In the genomic region with DNA sequence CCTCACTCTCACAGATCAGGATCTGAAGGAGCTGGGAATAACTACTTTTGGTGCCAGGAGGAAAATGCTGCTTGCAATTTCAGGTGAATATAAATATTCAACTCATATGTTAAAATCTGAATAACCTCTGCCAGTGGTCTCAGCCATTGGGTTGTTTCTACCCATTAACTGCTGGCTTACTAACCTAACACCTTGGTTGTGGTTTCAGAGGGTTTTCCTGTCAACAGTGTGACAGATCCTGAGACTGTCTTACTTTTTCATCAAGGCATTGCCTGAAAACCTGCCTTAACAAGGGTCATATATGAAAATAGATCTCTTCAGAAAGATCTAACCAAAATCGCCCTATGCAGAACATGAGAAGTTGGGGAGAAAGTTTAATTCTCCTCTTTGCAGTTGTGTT, we compare ENCODE assay signal across 21 cellular contexts.
DNase-seq lines count a peak whose midpoint lies in the region; ATAC-seq, FAIRE-seq and TF ChIP-seq lines count a peak whose summit lies in the region.
"Had no signal": no experiment of that assay in that cellular context is flagged by ENCODE, and none has a peak within 500 bp of the region (broad histone marks: within the 10 kb centered on the region; RNA-seq: fewer than 3 reads in every experiment).

No MANE protein-coding gene starts in this region.

- FAIRE-seq in A549 (lab: Jason Lieb, UNC) (no peak), kidney (lab: Jason Lieb, UNC) (no peak)
- FAIRE-seq: GM12892 had no signal

- CTCF ChIA-PET in A549 (lab: Yijun Ruan, JAX) = interaction anchor here (1.0 kb wide), 1 partner anchor 132 kb away, joined by 3 read pairs; no protein-coding TSS in a partner anchor

- POLR2A ChIA-PET in A549 (lab: Yijun Ruan, JAX) = no interaction called here

- TF ChIP-seq RAD21 in A549 (conservative IDR thresholded peaks at IDR 0.05 in 1 of 2, IDR thresholded peaks at IDR 0.05 in 1 of 2) = no peak

- H3K4me3 ChIP-seq in A549 = no peak overlapping the region
- no peak overlapping the region for H3K4me3 ChIP-seq in kidney (ENCODE audit: low read length in 2 of 2)
- H3K4me3 ChIP-seq in testis = no peak overlapping the region
- H3K4me3 ChIP-seq: BLaER1, spleen, upper lobe of left lung had no signal

- no peak for TF ChIP-seq EP300 in A549 (IDR thresholded peaks at IDR 0.05)

- H3K9ac ChIP-seq in kidney (ENCODE audit: low read length in 2 of 2) = no peak overlapping the region
- H3K9ac ChIP-seq: BLaER1 had no signal

- no peak for TF ChIP-seq CTCF in A549 (IDR thresholded peaks at IDR 0.05)
- no peak for TF ChIP-seq CTCF in kidney (IDR thresholded peaks at IDR 0.05; ENCODE audit: borderline replicate concordance, extremely low read depth, insufficient read depth)
- TF ChIP-seq CTCF in testis (IDR thresholded peaks at IDR 0.05) = no peak

- H3K4me1 ChIP-seq in A549 = peaks cover 59% of the 10 kb centered on the region
- peaks cover 17 to 47% of the 10 kb centered on the region in 2 donors for H3K4me1 ChIP-seq in kidney (ENCODE audit: control insufficient read depth in 1 of 2, insufficient read depth in 1 of 2, low read depth in 1 of 2, low read length in 2 of 2)
- no peaks in the 10 kb centered on the region for H3K4me1 ChIP-seq in testis
- H3K4me1 ChIP-seq: BLaER1 had no signal

- WGBS in A549 (ENCODE audit: missing lambda C conversion rate) = 74% methylated on average over 1 of the region's 1 CpG
- 94 to 95% methylated on average over 1 of the region's 1 CpG for WGBS in testis, 2 donors

- H3K4me2 ChIP-seq in A549 = peak overlapping the region; percentile 57
- H3K4me2 ChIP-seq: BLaER1 had no signal

- H3K36me3 ChIP-seq in kidney (ENCODE audit: control insufficient read depth in 1 of 2, insufficient read depth in 2 of 2, low read length in 2 of 2) (peaks cover 0 to 6% of the 10 kb centered on the region in 2 donors), testis (ENCODE audit: low read depth, missing control alignments) (no peaks in the 10 kb centered on the region)
- H3K36me3 ChIP-seq: BLaER1, spleen, upper lobe of left lung had no signal

- H3K27ac ChIP-seq in A549 (peak overlapping the region; percentile 47 to 76; a peak in 5 of 6 replicates), kidney (ENCODE audit: low read depth in 2 of 2, low read length in 2 of 2) (peak overlapping the region; percentile 5 to 65), testis (no peak overlapping the region)
- H3K27ac ChIP-seq: BLaER1, spleen, upper lobe of left lung had no signal

- ATAC-seq in A549 (no peak), HG03175 (IDR thresholded peaks at IDR 0.05; ENCODE audit: unreplicated experiment) (peak; percentile 60), HG03095 (IDR thresholded peaks at IDR 0.05; ENCODE audit: unreplicated experiment) (no peak), GM19463 (IDR thresholded peaks at IDR 0.05; ENCODE audit: unreplicated experiment) (no peak)
- ATAC-seq: activated CD8-positive, alpha-beta T cell treated with anti-CD3 and anti-CD28 coated beads for 36 hours had no signal

- H3K27me3 ChIP-seq in testis = no peaks in the 10 kb centered on the region
- H3K27me3 ChIP-seq: BLaER1, spleen, upper lobe of left lung had no signal

- DNase-seq in A549 (ENCODE audit: low read depth in 1 of 2, low spot score in 1 of 2) (no peak), astrocyte of the hippocampus (ENCODE audit: low read depth, low spot score) (peak; percentile 12), kidney (no peak), testis (no peak)
- DNase-seq in activated CD8-positive, alpha-beta memory T cell treated with anti-CD3 and anti-CD28 coated beads for 24 hours = no peak
- DNase-seq: activated CD8-positive, alpha-beta T cell treated with anti-CD3 and anti-CD28 coated beads for 36 hours; activated gamma-delta T cell treated with Interleukin-2 at 50 U/mL for 16 hours; activated T-cell treated with anti-CD3 and anti-CD28 coated beads, Interleukin-2, amount 50 U/mL, for 1 hour; COR-L47; DND-41; GOT3; KG1; MV-4-11; NCI-H187 treated with DMSO at 0.1 percent for 48 hours; spleen; upper lobe of left lung had no signal

- TF ChIP-seq POLR2A in A549 (IDR thresholded peaks at IDR 0.05; ENCODE audit: low read length) = no peak
- no peak for TF ChIP-seq POLR2A in testis (IDR thresholded peaks at IDR 0.05)

- intact Hi-C loops in kidney (cut with DNase I) = no loop called here
- intact Hi-C loops in testis (cut with DNase I; ENCODE audit: low total_unique reads) = no loop called here

- H3K9me3 ChIP-seq in A549 (no peaks in the 10 kb centered on the region), kidney (ENCODE audit: control insufficient read depth in 1 of 2, low read length in 2 of 2) (no peaks in the 10 kb centered on the region), testis (no peaks in the 10 kb centered on the region)
- H3K9me3 ChIP-seq: BLaER1, spleen, upper lobe of left lung had no signal

TF ChIP-seq in A549, 52 proteins besides CTCF, POLR2A, EP300 and RAD21:
- TF ChIP-seq ZNF302 (CRISPR knock-in tag; IDR thresholded peaks at IDR 0.05) = no peak
- TF ChIP-seq TP53 (CRISPR knock-in tag; IDR thresholded peaks at IDR 0.05) = no peak
- no peak for TF ChIP-seq HDAC2 (IDR thresholded peaks at IDR 0.05)
- TF ChIP-seq MAZ (IDR thresholded peaks at IDR 0.05; ENCODE audit: borderline replicate concordance, low read depth, low read length) = no peak
- TF ChIP-seq RCOR1 (IDR thresholded peaks at IDR 0.05; ENCODE audit: low read depth, low read length) = no peak
- TF ChIP-seq GATA3 (IDR thresholded peaks at IDR 0.05; ENCODE audit: borderline replicate concordance) = no peak
- no peak for TF ChIP-seq PHF8 (IDR thresholded peaks at IDR 0.05; ENCODE audit: borderline replicate concordance, low read depth)

Comparison
In these comparisons a context has a peak if more than half of its experiments do, and no peak if none do; other contexts are left out.
1. H3K27ac ChIP-seq: peak in A549 (2 of 2) and kidney (2 of 2); none in testis (0 of 2).